Comparison of ENCODE assay signal across 1 cellular context in the genomic region with DNA sequence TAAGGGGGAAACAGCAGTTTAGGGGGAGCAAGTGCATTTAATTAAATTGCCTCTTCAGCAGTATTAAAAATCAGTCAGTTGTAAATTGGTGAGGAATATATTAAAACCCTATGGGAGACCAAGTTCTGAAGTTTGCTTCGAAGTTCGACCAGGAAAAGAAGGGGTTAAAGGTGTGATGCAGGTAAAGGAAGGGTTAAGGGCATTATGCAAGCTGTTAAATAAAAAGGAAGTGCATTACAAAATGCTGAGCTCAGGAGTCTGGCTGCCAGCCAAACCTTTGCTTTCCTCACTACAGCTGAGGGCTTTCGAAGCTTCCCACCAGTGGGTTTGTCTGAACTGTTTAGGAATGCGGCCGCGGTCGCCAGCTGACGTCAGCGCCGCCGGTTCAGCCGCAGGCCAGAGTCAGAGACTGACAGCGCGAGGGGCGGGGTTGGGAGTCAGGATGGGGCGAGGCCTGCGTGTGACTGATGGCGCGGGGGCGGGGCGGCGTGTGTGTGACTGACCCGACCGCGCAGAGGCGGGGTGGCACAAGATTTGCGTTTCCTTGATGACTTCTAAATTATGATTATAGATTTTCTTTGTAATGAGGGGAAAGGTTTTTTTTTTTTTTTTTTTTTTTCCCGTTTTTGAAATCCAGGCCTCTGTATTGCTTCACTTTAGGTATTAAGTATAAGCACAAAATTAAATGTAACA.
TF ChIP-seq lines count a peak whose summit lies in the region.

No MANE protein-coding gene starts in this region.

TF ChIP-seq in K562, 482 proteins besides CTCF, POLR2A, EP300 and RAD21 (continued from another document and continues in another):
- TF ChIP-seq ZC3H8 (IDR thresholded peaks at IDR 0.05) (no peak), MCM5 (IDR thresholded peaks at IDR 0.05; ENCODE audit: low read depth) (no peak), SRF (CRISPR knock-in tag; IDR thresholded peaks at IDR 0.05) (peak in 1 of 2 experiments; percentile 41; a peak in 1 of 4 replicates), ZNF561 (CRISPR knock-in tag; conservative IDR thresholded peaks at IDR 0.05) (no peak), ELF1 (tag; IDR thresholded peaks at IDR 0.05) (peak; percentile 87), RB1 (IDR thresholded peaks at IDR 0.05; ENCODE audit: low read depth) (no peak), ZNF707 (CRISPR knock-in tag; conservative IDR thresholded peaks at IDR 0.05) (no peak), ZNF224 (CRISPR knock-in tag; IDR thresholded peaks at IDR 0.05) (no peak), U2AF2 (optimal IDR thresholded peaks at IDR 0.05; ENCODE audit: low read depth, low read length) (no peak), CHD4 (IDR thresholded peaks at IDR 0.05; ENCODE audit: insufficient read depth, insufficient replicate concordance, low read depth, low read length, poor library complexity, severe bottlenecking) (no peak), ZNF23 (CRISPR knock-in tag; IDR thresholded peaks at IDR 0.05) (no peak), EZH2 (IDR thresholded peaks at IDR 0.05; ENCODE audit: borderline replicate concordance, low read depth, low read length) (no peak), ZNF75A (CRISPR knock-in tag; IDR thresholded peaks at IDR 0.05) (no peak), DACH1 (IDR thresholded peaks at IDR 0.05; ENCODE audit: partially characterized antibody) (peak; percentile 94), RUNX1 (IDR thresholded peaks at IDR 0.05; ENCODE audit: low read depth) (no peak), XRCC5 (IDR thresholded peaks at IDR 0.05; ENCODE audit: low read depth, low read length) (no peak), ELF2 (CRISPR knock-in tag; IDR thresholded peaks at IDR 0.05) (0 out of 2 replicates have a peak, but pooled peaks have one; percentile 29), HDAC8 (tag; IDR thresholded peaks at IDR 0.05) (no peak), HEY1 (CRISPR knock-in tag; IDR thresholded peaks at IDR 0.05; ENCODE audit: borderline replicate concordance) (no peak), OTX1 (CRISPR knock-in tag; IDR thresholded peaks at IDR 0.05) (no peak), ZC3H11A (IDR thresholded peaks at IDR 0.05; ENCODE audit: low read depth, low read length) (no peak), ARHGAP35 (IDR thresholded peaks at IDR 0.05; ENCODE audit: partially characterized antibody) (no peak), ZZZ3 (IDR thresholded peaks at IDR 0.05) (no peak), ZNF79 (CRISPR knock-in tag; IDR thresholded peaks at IDR 0.05; ENCODE audit: low read depth) (no peak), FOXA3 (CRISPR knock-in tag; conservative IDR thresholded peaks at IDR 0.05 in 1 of 2, IDR thresholded peaks at IDR 0.05 in 1 of 2) (no peak), GATAD2A (IDR thresholded peaks at IDR 0.05) (0 out of 2 replicates have a peak, but pooled peaks have one; percentile 33), CBX1 (IDR thresholded peaks at IDR 0.05; ENCODE audit: low read depth) (no peak), ZNF41 (CRISPR knock-in tag; conservative IDR thresholded peaks at IDR 0.05) (no peak), MAFG (tag; conservative IDR thresholded peaks at IDR 0.05) (peak; percentile 96), KDM5B (IDR thresholded peaks at IDR 0.05; ENCODE audit: insufficient replicate concordance, low read depth, low read length) (no peak), MED1 (CRISPR knock-in tag; IDR thresholded peaks at IDR 0.05; ENCODE audit: borderline replicate concordance) (no peak)
- TF ChIP-seq, protein P1, sequence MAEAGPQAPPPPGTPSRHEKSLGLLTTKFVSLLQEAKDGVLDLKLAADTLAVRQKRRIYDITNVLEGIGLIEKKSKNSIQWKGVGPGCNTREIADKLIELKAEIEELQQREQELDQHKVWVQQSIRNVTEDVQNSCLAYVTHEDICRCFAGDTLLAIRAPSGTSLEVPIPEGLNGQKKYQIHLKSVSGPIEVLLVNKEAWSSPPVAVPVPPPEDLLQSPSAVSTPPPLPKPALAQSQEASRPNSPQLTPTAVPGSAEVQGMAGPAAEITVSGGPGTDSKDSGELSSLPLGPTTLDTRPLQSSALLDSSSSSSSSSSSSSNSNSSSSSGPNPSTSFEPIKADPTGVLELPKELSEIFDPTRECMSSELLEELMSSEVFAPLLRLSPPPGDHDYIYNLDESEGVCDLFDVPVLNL (CRISPR knock-in tag; IDR thresholded peaks at IDR 0.05; ENCODE audit: low read depth): no peak
- TF ChIP-seq, protein P2, sequence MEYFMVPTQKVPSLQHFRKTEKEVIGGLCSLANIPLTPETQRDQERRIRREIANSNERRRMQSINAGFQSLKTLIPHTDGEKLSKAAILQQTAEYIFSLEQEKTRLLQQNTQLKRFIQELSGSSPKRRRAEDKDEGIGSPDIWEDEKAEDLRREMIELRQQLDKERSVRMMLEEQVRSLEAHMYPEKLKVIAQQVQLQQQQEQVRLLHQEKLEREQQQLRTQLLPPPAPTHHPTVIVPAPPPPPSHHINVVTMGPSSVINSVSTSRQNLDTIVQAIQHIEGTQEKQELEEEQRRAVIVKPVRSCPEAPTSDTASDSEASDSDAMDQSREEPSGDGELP (CRISPR knock-in tag; IDR thresholded peaks at IDR 0.05; ENCODE audit: borderline replicate concordance): peak; percentile 99
- TF ChIP-seq, protein P3, sequence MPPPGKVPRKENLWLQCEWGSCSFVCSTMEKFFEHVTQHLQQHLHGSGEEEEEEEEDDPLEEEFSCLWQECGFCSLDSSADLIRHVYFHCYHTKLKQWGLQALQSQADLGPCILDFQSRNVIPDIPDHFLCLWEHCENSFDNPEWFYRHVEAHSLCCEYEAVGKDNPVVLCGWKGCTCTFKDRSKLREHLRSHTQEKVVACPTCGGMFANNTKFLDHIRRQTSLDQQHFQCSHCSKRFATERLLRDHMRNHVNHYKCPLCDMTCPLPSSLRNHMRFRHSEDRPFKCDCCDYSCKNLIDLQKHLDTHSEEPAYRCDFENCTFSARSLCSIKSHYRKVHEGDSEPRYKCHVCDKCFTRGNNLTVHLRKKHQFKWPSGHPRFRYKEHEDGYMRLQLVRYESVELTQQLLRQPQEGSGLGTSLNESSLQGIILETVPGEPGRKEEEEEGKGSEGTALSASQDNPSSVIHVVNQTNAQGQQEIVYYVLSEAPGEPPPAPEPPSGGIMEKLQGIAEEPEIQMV (tag; conservative IDR thresholded peaks at IDR 0.05; ENCODE audit: low read depth): no peak
- TF ChIP-seq, protein P4, sequence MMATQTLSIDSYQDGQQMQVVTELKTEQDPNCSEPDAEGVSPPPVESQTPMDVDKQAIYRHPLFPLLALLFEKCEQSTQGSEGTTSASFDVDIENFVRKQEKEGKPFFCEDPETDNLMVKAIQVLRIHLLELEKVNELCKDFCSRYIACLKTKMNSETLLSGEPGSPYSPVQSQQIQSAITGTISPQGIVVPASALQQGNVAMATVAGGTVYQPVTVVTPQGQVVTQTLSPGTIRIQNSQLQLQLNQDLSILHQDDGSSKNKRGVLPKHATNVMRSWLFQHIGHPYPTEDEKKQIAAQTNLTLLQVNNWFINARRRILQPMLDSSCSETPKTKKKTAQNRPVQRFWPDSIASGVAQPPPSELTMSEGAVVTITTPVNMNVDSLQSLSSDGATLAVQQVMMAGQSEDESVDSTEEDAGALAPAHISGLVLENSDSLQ (IDR thresholded peaks at IDR 0.05): peak; percentile 98
- TF ChIP-seq, protein P5, sequence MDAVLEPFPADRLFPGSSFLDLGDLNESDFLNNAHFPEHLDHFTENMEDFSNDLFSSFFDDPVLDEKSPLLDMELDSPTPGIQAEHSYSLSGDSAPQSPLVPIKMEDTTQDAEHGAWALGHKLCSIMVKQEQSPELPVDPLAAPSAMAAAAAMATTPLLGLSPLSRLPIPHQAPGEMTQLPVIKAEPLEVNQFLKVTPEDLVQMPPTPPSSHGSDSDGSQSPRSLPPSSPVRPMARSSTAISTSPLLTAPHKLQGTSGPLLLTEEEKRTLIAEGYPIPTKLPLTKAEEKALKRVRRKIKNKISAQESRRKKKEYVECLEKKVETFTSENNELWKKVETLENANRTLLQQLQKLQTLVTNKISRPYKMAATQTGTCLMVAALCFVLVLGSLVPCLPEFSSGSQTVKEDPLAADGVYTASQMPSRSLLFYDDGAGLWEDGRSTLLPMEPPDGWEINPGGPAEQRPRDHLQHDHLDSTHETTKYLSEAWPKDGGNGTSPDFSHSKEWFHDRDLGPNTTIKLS (IDR thresholded peaks at IDR 0.05; ENCODE audit: borderline replicate concordance, low read depth): no peak
- TF ChIP-seq, protein P6, sequence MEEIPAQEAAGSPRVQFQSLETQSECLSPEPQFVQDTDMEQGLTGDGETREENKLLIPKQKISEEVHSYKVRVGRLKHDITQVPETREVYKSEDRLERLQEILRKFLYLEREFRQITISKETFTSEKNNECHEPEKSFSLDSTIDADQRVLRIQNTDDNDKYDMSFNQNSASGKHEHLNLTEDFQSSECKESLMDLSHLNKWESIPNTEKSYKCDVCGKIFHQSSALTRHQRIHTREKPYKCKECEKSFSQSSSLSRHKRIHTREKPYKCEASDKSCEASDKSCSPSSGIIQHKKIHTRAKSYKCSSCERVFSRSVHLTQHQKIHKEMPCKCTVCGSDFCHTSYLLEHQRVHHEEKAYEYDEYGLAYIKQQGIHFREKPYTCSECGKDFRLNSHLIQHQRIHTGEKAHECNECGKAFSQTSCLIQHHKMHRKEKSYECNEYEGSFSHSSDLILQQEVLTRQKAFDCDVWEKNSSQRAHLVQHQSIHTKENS (CRISPR knock-in tag; IDR thresholded peaks at IDR 0.05): no peak
- TF ChIP-seq, protein P7, sequence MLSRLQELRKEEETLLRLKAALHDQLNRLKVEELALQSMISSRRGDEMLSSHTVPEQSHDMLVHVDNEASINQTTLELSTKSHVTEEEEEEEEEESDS (CRISPR knock-in tag; IDR thresholded peaks at IDR 0.05): no peak
- TF ChIP-seq, protein P8, sequence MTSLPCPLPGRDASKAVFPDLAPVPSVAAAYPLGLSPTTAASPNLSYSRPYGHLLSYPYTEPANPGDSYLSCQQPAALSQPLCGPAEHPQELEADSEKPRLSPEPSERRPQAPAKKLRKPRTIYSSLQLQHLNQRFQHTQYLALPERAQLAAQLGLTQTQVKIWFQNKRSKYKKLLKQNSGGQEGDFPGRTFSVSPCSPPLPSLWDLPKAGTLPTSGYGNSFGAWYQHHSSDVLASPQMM (CRISPR knock-in tag; IDR thresholded peaks at IDR 0.05): no peak
- TF ChIP-seq, protein P9, sequence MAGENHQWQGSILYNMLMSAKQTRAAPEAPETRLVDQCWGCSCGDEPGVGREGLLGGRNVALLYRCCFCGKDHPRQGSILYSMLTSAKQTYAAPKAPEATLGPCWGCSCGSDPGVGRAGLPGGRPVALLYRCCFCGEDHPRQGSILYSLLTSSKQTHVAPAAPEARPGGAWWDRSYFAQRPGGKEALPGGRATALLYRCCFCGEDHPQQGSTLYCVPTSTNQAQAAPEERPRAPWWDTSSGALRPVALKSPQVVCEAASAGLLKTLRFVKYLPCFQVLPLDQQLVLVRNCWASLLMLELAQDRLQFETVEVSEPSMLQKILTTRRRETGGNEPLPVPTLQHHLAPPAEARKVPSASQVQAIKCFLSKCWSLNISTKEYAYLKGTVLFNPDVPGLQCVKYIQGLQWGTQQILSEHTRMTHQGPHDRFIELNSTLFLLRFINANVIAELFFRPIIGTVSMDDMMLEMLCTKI (IDR thresholded peaks at IDR 0.05; ENCODE audit: partially characterized antibody): no peak
- TF ChIP-seq, protein P10, sequence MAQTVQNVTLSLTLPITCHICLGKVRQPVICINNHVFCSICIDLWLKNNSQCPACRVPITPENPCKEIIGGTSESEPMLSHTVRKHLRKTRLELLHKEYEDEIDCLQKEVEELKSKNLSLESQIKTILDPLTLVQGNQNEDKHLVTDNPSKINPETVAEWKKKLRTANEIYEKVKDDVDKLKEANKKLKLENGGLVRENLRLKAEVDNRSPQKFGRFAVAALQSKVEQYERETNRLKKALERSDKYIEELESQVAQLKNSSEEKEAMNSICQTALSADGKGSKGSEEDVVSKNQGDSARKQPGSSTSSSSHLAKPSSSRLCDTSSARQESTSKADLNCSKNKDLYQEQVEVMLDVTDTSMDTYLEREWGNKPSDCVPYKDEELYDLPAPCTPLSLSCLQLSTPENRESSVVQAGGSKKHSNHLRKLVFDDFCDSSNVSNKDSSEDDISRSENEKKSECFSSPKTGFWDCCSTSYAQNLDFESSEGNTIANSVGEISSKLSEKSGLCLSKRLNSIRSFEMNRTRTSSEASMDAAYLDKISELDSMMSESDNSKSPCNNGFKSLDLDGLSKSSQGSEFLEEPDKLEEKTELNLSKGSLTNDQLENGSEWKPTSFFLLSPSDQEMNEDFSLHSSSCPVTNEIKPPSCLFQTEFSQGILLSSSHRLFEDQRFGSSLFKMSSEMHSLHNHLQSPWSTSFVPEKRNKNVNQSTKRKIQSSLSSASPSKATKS (CRISPR knock-in tag; IDR thresholded peaks at IDR 0.05): no peak
- TF ChIP-seq, protein P11, sequence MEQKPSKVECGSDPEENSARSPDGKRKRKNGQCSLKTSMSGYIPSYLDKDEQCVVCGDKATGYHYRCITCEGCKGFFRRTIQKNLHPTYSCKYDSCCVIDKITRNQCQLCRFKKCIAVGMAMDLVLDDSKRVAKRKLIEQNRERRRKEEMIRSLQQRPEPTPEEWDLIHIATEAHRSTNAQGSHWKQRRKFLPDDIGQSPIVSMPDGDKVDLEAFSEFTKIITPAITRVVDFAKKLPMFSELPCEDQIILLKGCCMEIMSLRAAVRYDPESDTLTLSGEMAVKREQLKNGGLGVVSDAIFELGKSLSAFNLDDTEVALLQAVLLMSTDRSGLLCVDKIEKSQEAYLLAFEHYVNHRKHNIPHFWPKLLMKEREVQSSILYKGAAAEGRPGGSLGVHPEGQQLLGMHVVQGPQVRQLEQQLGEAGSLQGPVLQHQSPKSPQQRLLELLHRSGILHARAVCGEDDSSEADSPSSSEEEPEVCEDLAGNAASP (IDR thresholded peaks at IDR 0.05): no peak
